ENCODE assay signal across 18 cellular contexts in the genomic region with DNA sequence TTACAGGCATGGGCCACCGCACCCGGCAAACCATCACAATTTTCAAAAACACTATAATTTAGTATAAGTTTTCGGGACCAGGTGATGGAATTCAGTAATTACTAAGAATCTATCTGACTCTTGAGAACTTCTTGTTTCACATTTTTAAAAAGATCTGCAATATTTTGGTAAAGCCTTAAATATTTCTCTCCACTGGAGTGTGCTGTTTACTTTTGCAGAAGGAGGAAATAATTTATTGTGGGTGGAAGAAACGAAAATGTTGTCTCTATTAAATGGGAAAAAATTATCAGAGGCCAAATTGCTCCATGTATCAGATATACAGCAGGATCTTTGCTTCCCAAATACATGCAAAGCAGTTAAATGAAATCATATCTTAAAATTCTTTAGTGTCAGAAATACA.
DNase-seq lines count a peak whose midpoint lies in the region; FAIRE-seq and TF ChIP-seq lines count a peak whose summit lies in the region.
"Had no signal": no experiment of that assay in that cellular context is flagged by ENCODE, and none has a peak within 500 bp of the region (broad histone marks: within the 10 kb centered on the region; RNA-seq: fewer than 3 reads in every experiment).

No MANE protein-coding gene starts in this region.

- H3K27me3 ChIP-seq in vagina: no peaks in the 10 kb centered on the region
- H3K27me3 ChIP-seq in tibial nerve: no peaks in the 10 kb centered on the region
- H3K27me3 ChIP-seq: BLaER1 had no signal

- no peak for TF ChIP-seq EP300 in tibial nerve (IDR thresholded peaks at IDR 0.05)

- TF ChIP-seq POLR2A in vagina (IDR thresholded peaks at IDR 0.05): no peak
- no peak for TF ChIP-seq POLR2A in tibial nerve (IDR thresholded peaks at IDR 0.05)

- H3K27ac ChIP-seq in C4-2B (peak overlapping the region; percentile 26; the same call in 1 of the 2 replicates), kidney (ENCODE audit: low read depth in 2 of 2, low read length in 2 of 2) (no peak overlapping the region), vagina (no peak overlapping the region), tibial nerve (no peak overlapping the region)
- H3K27ac ChIP-seq: BLaER1, GM23248 had no signal

- no peak for FAIRE-seq in kidney (lab: Jason Lieb, UNC)

- no peaks in the 10 kb centered on the region for H3K4me1 ChIP-seq in kidney (ENCODE audit: control insufficient read depth in 1 of 2, insufficient read depth in 1 of 2, low read depth in 1 of 2, low read length in 2 of 2)
- no peaks in the 10 kb centered on the region for H3K4me1 ChIP-seq in vagina
- no peaks in the 10 kb centered on the region for H3K4me1 ChIP-seq in tibial nerve
- H3K4me1 ChIP-seq: BLaER1 had no signal

- in situ Hi-C loops in GM13977 (cut with MboI; ENCODE audit: low pct_unique_long_range_greater_than_20kb, low sequenced_read_pairs, unreplicated experiment): no loop called here

- WGBS in tibial nerve, 2 donors: 73 to 74% methylated on average over 4 of the region's 4 CpGs

- intact Hi-C loops in kidney (cut with DNase I) (no loop called here), vagina (cut with DNase I) (no loop called here)

- no peak overlapping the region for H3K9ac ChIP-seq in kidney (ENCODE audit: low read length in 2 of 2)
- H3K9ac ChIP-seq: BLaER1, GM23248 had no signal

- H3K9me3 ChIP-seq in kidney (ENCODE audit: control insufficient read depth in 1 of 2, low read length in 2 of 2) (no peaks in the 10 kb centered on the region), vagina (no peaks in the 10 kb centered on the region), tibial nerve (no peaks in the 10 kb centered on the region)
- H3K9me3 ChIP-seq: BLaER1 had no signal

- DNase-seq in GM13977 (ENCODE audit: low spot score): no peak
- peak; percentile 14 for DNase-seq in RKO (ENCODE audit: low spot score)
- no peak for DNase-seq in kidney
- DNase-seq in NCI-H187 treated with DMSO at 0.1 percent for 48 hours (lab: John Stamatoyannopoulos, UW): no peak
- DNase-seq in ecto neural progenitor cell (ENCODE audit: low spot score): no peak
- DNase-seq in vagina (ENCODE audit: extremely low spot score in 2 of 2): no peak
- DNase-seq in tibial nerve (ENCODE audit: low spot score in 2 of 2): no peak
- DNase-seq: CD8-positive, alpha-beta T cell; DMS79; GM23248; HCEC 1CT; Kasumi-1; NCI-H1417 treated with DMSO at 0.1 percent for 48 hours; NCI-H1930; NCI-H526; SHP77 treated with DMSO at 0.1 percent for 48 hours had no signal

- H3K36me3 ChIP-seq in kidney (ENCODE audit: control insufficient read depth in 1 of 2, insufficient read depth in 2 of 2, low read length in 2 of 2) (no peaks in the 10 kb centered on the region), vagina (no peaks in the 10 kb centered on the region), tibial nerve (no peaks in the 10 kb centered on the region)
- H3K36me3 ChIP-seq: BLaER1 had no signal

- TF ChIP-seq CTCF in C4-2B (conservative IDR thresholded peaks at IDR 0.05) (peak; percentile 50), GM13977 (IDR thresholded peaks at IDR 0.05; ENCODE audit: extremely low read depth, insufficient read depth, missing control alignments) (peak; percentile 17), kidney (IDR thresholded peaks at IDR 0.05; ENCODE audit: borderline replicate concordance, extremely low read depth, insufficient read depth) (peak; percentile 2), vagina (IDR thresholded peaks at IDR 0.05) (no peak), tibial nerve (IDR thresholded peaks at IDR 0.05) (no peak)

- H3K4me3 ChIP-seq in kidney (ENCODE audit: low read length in 2 of 2) (no peak overlapping the region), vagina (no peak overlapping the region), tibial nerve (no peak overlapping the region)
- H3K4me3 ChIP-seq: BLaER1, GM23248 had no signal

Comparison
In these comparisons a context has a peak if more than half of its experiments do, and no peak if none do; other contexts are left out.
1. CTCF ChIP-seq: peak in C4-2B (single experiment), GM13977 (single experiment) and kidney (single experiment); none in vagina (0 of 3) and tibial nerve (0 of 5).